Comparison of ENCODE assay signal across 1 cellular context in the genomic region with DNA sequence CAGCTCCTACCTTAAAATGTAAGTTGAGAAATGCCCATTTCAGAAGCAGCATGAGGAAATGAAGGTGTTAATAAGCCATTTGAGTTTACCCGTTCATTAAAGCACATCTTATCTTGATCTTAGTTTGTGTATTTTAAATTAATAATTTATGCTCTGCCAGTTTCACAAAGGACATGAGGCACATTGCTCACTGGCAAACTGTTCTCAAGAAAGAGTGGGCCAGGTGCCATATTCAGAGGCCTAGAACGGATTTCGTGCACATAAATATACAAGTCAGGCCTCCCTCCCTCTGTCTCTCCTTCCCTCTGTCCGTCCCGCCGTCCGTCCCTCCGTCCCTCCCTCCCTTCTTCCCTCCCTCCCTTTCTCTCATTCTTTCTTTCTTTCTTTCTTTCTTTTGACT.
TF ChIP-seq lines count a peak whose summit lies in the region.

No MANE protein-coding gene starts in this region.

TF ChIP-seq in GM23338, 12 proteins besides CTCF, POLR2A, EP300 and RAD21 (continued from another document):
- TF ChIP-seq, protein P1, sequence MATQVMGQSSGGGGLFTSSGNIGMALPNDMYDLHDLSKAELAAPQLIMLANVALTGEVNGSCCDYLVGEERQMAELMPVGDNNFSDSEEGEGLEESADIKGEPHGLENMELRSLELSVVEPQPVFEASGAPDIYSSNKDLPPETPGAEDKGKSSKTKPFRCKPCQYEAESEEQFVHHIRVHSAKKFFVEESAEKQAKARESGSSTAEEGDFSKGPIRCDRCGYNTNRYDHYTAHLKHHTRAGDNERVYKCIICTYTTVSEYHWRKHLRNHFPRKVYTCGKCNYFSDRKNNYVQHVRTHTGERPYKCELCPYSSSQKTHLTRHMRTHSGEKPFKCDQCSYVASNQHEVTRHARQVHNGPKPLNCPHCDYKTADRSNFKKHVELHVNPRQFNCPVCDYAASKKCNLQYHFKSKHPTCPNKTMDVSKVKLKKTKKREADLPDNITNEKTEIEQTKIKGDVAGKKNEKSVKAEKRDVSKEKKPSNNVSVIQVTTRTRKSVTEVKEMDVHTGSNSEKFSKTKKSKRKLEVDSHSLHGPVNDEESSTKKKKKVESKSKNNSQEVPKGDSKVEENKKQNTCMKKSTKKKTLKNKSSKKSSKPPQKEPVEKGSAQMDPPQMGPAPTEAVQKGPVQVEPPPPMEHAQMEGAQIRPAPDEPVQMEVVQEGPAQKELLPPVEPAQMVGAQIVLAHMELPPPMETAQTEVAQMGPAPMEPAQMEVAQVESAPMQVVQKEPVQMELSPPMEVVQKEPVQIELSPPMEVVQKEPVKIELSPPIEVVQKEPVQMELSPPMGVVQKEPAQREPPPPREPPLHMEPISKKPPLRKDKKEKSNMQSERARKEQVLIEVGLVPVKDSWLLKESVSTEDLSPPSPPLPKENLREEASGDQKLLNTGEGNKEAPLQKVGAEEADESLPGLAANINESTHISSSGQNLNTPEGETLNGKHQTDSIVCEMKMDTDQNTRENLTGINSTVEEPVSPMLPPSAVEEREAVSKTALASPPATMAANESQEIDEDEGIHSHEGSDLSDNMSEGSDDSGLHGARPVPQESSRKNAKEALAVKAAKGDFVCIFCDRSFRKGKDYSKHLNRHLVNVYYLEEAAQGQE (IDR thresholded peaks at IDR 0.05; ENCODE audit: unreplicated experiment) = no peak
- no peak for TF ChIP-seq POLR2AphosphoS5 (IDR thresholded peaks at IDR 0.05; ENCODE audit: low read depth)
- no peak for TF ChIP-seq EZH2 (IDR thresholded peaks at IDR 0.05; ENCODE audit: low read depth, unreplicated experiment)
- TF ChIP-seq, protein P2, sequence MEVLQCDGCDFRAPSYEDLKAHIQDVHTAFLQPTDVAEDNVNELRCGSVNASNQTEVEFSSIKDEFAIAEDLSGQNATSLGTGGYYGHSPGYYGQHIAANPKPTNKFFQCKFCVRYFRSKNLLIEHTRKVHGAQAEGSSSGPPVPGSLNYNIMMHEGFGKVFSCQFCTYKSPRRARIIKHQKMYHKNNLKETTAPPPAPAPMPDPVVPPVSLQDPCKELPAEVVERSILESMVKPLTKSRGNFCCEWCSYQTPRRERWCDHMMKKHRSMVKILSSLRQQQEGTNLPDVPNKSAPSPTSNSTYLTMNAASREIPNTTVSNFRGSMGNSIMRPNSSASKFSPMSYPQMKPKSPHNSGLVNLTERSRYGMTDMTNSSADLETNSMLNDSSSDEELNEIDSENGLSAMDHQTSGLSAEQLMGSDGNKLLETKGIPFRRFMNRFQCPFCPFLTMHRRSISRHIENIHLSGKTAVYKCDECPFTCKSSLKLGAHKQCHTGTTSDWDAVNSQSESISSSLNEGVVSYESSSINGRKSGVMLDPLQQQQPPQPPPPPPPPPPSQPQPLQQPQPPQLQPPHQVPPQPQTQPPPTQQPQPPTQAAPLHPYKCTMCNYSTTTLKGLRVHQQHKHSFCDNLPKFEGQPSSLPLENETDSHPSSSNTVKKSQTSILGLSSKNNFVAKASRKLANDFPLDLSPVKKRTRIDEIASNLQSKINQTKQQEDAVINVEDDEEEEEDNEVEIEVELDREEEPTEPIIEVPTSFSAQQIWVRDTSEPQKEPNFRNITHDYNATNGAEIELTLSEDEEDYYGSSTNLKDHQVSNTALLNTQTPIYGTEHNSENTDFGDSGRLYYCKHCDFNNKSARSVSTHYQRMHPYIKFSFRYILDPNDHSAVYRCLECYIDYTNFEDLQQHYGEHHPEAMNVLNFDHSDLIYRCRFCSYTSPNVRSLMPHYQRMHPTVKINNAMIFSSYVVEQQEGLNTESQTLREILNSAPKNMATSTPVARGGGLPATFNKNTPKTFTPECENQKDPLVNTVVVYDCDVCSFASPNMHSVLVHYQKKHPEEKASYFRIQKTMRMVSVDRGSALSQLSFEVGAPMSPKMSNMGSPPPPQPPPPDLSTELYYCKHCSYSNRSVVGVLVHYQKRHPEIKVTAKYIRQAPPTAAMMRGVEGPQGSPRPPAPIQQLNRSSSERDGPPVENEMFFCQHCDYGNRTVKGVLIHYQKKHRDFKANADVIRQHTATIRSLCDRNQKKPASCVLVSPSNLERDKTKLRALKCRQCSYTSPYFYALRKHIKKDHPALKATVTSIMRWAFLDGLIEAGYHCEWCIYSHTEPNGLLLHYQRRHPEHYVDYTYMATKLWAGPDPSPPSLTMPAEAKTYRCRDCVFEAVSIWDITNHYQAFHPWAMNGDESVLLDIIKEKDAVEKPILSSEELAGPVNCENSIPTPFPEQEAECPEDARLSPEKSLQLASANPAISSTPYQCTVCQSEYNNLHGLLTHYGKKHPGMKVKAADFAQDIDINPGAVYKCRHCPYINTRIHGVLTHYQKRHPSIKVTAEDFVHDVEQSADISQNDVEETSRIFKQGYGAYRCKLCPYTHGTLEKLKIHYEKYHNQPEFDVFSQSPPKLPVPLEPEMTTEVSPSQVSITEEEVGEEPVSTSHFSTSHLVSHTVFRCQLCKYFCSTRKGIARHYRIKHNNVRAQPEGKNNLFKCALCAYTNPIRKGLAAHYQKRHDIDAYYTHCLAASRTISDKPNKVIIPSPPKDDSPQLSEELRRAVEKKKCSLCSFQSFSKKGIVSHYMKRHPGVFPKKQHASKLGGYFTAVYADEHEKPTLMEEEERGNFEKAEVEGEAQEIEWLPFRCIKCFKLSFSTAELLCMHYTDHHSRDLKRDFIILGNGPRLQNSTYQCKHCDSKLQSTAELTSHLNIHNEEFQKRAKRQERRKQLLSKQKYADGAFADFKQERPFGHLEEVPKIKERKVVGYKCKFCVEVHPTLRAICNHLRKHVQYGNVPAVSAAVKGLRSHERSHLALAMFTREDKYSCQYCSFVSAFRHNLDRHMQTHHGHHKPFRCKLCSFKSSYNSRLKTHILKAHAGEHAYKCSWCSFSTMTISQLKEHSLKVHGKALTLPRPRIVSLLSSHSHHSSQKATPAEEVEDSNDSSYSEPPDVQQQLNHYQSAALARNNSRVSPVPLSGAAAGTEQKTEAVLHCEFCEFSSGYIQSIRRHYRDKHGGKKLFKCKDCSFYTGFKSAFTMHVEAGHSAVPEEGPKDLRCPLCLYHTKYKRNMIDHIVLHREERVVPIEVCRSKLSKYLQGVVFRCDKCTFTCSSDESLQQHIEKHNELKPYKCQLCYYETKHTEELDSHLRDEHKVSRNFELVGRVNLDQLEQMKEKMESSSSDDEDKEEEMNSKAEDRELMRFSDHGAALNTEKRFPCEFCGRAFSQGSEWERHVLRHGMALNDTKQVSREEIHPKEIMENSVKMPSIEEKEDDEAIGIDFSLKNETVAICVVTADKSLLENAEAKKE (CRISPR knock-in tag; IDR thresholded peaks at IDR 0.05) = no peak
- TF ChIP-seq JUNB (IDR thresholded peaks at IDR 0.05; ENCODE audit: unreplicated experiment) = no peak
- no peak for TF ChIP-seq NANOG (IDR thresholded peaks at IDR 0.05; ENCODE audit: borderline replicate concordance)
- TF ChIP-seq EZH2phosphoT487 (IDR thresholded peaks at IDR 0.05; ENCODE audit: unreplicated experiment) = no peak
- no peak for TF ChIP-seq STAT1 (IDR thresholded peaks at IDR 0.05; ENCODE audit: unreplicated experiment)
TF ChIP-seq in GM23338: peak in this region for 0.
